In the genomic region with DNA sequence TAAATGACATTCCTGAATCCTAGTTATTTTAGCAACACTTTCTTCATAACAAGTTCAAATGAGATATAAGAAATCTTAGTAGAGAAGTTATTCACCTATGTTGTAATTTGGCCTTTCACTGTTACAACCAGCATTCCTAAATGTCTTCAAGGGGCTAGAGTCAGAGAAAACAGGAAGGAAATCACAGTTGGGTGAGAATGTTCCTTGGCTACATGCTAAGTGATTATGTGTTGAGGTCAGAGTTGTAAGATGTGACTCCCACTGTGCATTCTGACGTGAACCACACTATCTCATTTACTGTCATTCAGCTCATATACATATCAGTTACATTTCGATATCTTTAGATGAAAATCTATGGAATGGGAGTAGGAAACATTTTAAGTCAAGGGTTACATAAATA, we compare ENCODE assay signal across 14 cellular contexts. TPM values are rescaled to one million over a fixed set of nuclear protein-coding genes. Genes with fewer than 3 reads are reported as not detected.
DNase-seq lines count a peak whose midpoint lies in the region; ATAC-seq, FAIRE-seq and TF ChIP-seq lines count a peak whose summit lies in the region.
"Had no signal": no experiment of that assay in that cellular context is flagged by ENCODE, and none has a peak within 500 bp of the region (broad histone marks: within the 10 kb centered on the region; RNA-seq: fewer than 3 reads in every experiment).

No MANE protein-coding gene starts in this region.

- TF ChIP-seq EP300 in gastroesophageal sphincter (IDR thresholded peaks at IDR 0.05) = no peak

- peaks cover 45% of the 10 kb centered on the region for H3K4me1 ChIP-seq in adipocyte (ENCODE audit: control insufficient read depth, insufficient read depth, low read length)
- no peaks in the 10 kb centered on the region for H3K4me1 ChIP-seq in gastroesophageal sphincter
- H3K4me1 ChIP-seq in gastrocnemius medialis = peaks cover 61 to 80% of the 10 kb centered on the region in 2 donors
- H3K4me1 ChIP-seq in esophagus squamous epithelium = peaks cover 0 to 11% (median 0%) of the 10 kb centered on the region in 3 donors

- peak; percentile 16 for ATAC-seq in gastroesophageal sphincter
- peak in 1 of 2 donors; percentile 25 for ATAC-seq in gastrocnemius medialis
- no peak for ATAC-seq in HG03571 (IDR thresholded peaks at IDR 0.05; ENCODE audit: unreplicated experiment)
- ATAC-seq: activated CD4-positive, alpha-beta T cell treated with anti-CD3 and anti-CD28 coated beads for 36 hours; effector memory CD8-positive, alpha-beta T cell; mucosa of descending colon had no signal

- H3K27ac ChIP-seq in gastroesophageal sphincter = no peak overlapping the region
- H3K27ac ChIP-seq in gastrocnemius medialis = peak overlapping the region; percentile 85 to 94 (median 92)
- no peak overlapping the region for H3K27ac ChIP-seq in esophagus squamous epithelium

- H3K4me3 ChIP-seq in adipocyte (ENCODE audit: low read length) (peak overlapping the region; percentile 67), gastroesophageal sphincter (no peak overlapping the region), gastrocnemius medialis (peak overlapping the region in 3 of 4 donors; percentile 2 to 19 (median 14)), esophagus squamous epithelium (no peak overlapping the region)
- H3K4me3 ChIP-seq: mucosa of descending colon had no signal

- in situ Hi-C loops in gastrocnemius medialis (cut with MboI; ENCODE audit: low sequenced_read_pairs in 4 of 4) = no loop called here

- no peak for TF ChIP-seq POLR2A in H54 (IDR thresholded peaks at IDR 0.05; ENCODE audit: low read depth, low read length)
- TF ChIP-seq POLR2A in gastroesophageal sphincter (IDR thresholded peaks at IDR 0.05) = no peak
- TF ChIP-seq POLR2A in gastrocnemius medialis (IDR thresholded peaks at IDR 0.05) = no peak
- no peak for TF ChIP-seq POLR2A in esophagus squamous epithelium (IDR thresholded peaks at IDR 0.05)

- no peak for DNase-seq in H54 (ENCODE audit: insufficient read length, low spot score)
- peak; percentile 41 for DNase-seq in adipocyte (ENCODE audit: low read depth)
- DNase-seq in gastrocnemius medialis = no peak
- no peak for DNase-seq in esophagus squamous epithelium (lab: John Stamatoyannopoulos, UW)
- DNase-seq in NCI-H524 treated with DMSO at 0.1 percent for 48 hours (lab: John Stamatoyannopoulos, UW) = no peak
- DNase-seq: activated CD4-positive, alpha-beta T cell treated with anti-CD3 and anti-CD28 coated beads for 36 hours; activated T-cell treated with anti-CD3 and anti-CD28 coated beads, Interleukin-2, amount 50 U/mL, for 48 hours; amygdala; CD8-positive, alpha-beta memory T cell; effector memory CD8-positive, alpha-beta T cell; mucosa of descending colon; NCI-H2171 had no signal

- intact Hi-C loops in gastrocnemius medialis (cut with DNase I; ENCODE audit: low total_unique reads) = no loop called here
- intact Hi-C loops in esophagus squamous epithelium (cut with DNase I) = no loop called here

- no peak overlapping the region for H3K9ac ChIP-seq in adipocyte (ENCODE audit: low read length)

- WGBS in gastroesophageal sphincter (ENCODE audit: low coverage in 1 of 2), 2 donors = 73 to 87% methylated on average over 2 of the region's 2 CpGs
- 67 to 83% methylated on average over 2 of the region's 2 CpGs for WGBS in esophagus squamous epithelium, 2 donors

- no peaks in the 10 kb centered on the region for H3K36me3 ChIP-seq in adipocyte (ENCODE audit: control insufficient read depth, insufficient read depth, low read length, severe bottlenecking)
- H3K36me3 ChIP-seq in gastroesophageal sphincter = no peaks in the 10 kb centered on the region
- H3K36me3 ChIP-seq in gastrocnemius medialis = no peaks in the 10 kb centered on the region
- no peaks in the 10 kb centered on the region for H3K36me3 ChIP-seq in esophagus squamous epithelium

- FAIRE-seq in H54 (lab: Jason Lieb, UNC) = peak; percentile 94

- H3K27me3 ChIP-seq in adipocyte (replicated peaks; ENCODE audit: control insufficient read depth, insufficient read depth, low read length) (no peaks in the 10 kb centered on the region), gastroesophageal sphincter (no peaks in the 10 kb centered on the region), gastrocnemius medialis (no peaks in the 10 kb centered on the region), esophagus squamous epithelium (no peaks in the 10 kb centered on the region)

- H3K9me3 ChIP-seq in adipocyte (ENCODE audit: control insufficient read depth, low read length) (no peaks in the 10 kb centered on the region), gastroesophageal sphincter (no peaks in the 10 kb centered on the region), gastrocnemius medialis (no peaks in the 10 kb centered on the region), esophagus squamous epithelium (no peaks in the 10 kb centered on the region)
- H3K9me3 ChIP-seq: mucosa of descending colon had no signal

- TF ChIP-seq CTCF in gastroesophageal sphincter (IDR thresholded peaks at IDR 0.05) (no peak), gastrocnemius medialis (IDR thresholded peaks at IDR 0.05 in 4 of 5, conservative IDR thresholded peaks at IDR 0.05 in 1 of 5) (no peak), esophagus squamous epithelium (IDR thresholded peaks at IDR 0.05) (no peak)

RNA-seq across cellular contexts. Expression of gene MLIP, which starts 51.0 kb away (rescaled TPM):
- total RNA-seq in gastroesophageal sphincter = under 1 TPM in 2 of 4 donors, not detected in 2; 0.54 to 0.62 TPM
- total RNA-seq in gastrocnemius medialis = 100 to 1,000 TPM; 130 to 200 (median 160) TPM
- 1 to 10 TPM in 3 of 4 donors, under 1 TPM in 1; 0.64 to 4.3 (median 2.5) TPM for total RNA-seq in esophagus squamous epithelium
- total RNA-seq: activated CD4-positive, alpha-beta T cell treated with anti-CD3 and anti-CD28 coated beads for 36 hours; CD8-positive, alpha-beta memory T cell had no signal

Comparison
In these comparisons a context has a peak if more than half of its experiments do, and no peak if none do; other contexts are left out.
1. H3K4me3 ChIP-seq: peak in adipocyte (single experiment) and gastrocnemius medialis (3 of 4); none in gastroesophageal sphincter (0 of 2) and esophagus squamous epithelium (0 of 4).
2. H3K27ac ChIP-seq: peak in gastrocnemius medialis (4 of 4); none in gastroesophageal sphincter (0 of 4) and esophagus squamous epithelium (0 of 4).
3. RNA of gene MLIP, which starts 51.0 kb away (total RNA-seq): 130 to 200 TPM in gastrocnemius medialis; 0.64 to 4.3 TPM in esophagus squamous epithelium and 0.54 to 0.62 TPM in gastroesophageal sphincter; every median in the first group is over 10 times any median in the second.